Comparison of ENCODE assay signal across 20 cellular contexts in genomic region chr12:105256921-105257320, GRCh38. TPM values are rescaled to one million over a fixed set of nuclear protein-coding genes. Genes with fewer than 3 reads are reported as not detected.
A peak's percentile ranks its signal among the peaks of the same experiment; 100 is the strongest.
DNase-seq lines count a peak whose midpoint lies in the region; ATAC-seq, FAIRE-seq and TF ChIP-seq lines count a peak whose summit lies in the region.
"Had no signal": no experiment of that assay in that cellular context is flagged by ENCODE, and none has a peak within 500 bp of the region (broad histone marks: within the 10 kb centered on the region; RNA-seq: fewer than 3 reads in every experiment).

No MANE protein-coding gene starts in this region.

- H3K9me3 ChIP-seq in A549 = no peaks in the 10 kb centered on the region
- no peaks in the 10 kb centered on the region for H3K9me3 ChIP-seq in mammary epithelial cell (replicated peaks; ENCODE audit: insufficient read depth, low read length)
- no peaks in the 10 kb centered on the region for H3K9me3 ChIP-seq in psoas muscle
- H3K9me3 ChIP-seq: Peyer's patch, right atrium auricular region had no signal

- ATAC-seq in A549 (peak in 1 of 2 experiments; percentile 49; a peak in 3 of 6 replicates), psoas muscle (no peak), GM19328 (IDR thresholded peaks at IDR 0.05; ENCODE audit: unreplicated experiment) (no peak)
- ATAC-seq in activated CD4-positive, alpha-beta T cell treated with anti-CD3 and anti-CD28 coated beads for 36 hours = no peak
- ATAC-seq: left lobe of liver; naive thymus-derived CD4-positive, alpha-beta T cell had no signal

- no TSS peak for BruUV-seq in mammary epithelial cell (replicated peaks; lab: Mats Ljungman, UMichigan)

- no peaks in the 10 kb centered on the region for H3K36me3 Mint-ChIP-seq in activated CD4-positive, alpha-beta T cell treated with anti-CD3 and anti-CD28 coated beads for 36 hours (ENCODE audit: low read depth)
- H3K36me3 Mint-ChIP-seq: naive thymus-derived CD4-positive, alpha-beta T cell had no signal

- TF ChIP-seq EP300 in A549 (IDR thresholded peaks at IDR 0.05) = no peak

- DNase-seq in A549 (ENCODE audit: low read depth in 1 of 2, low spot score in 1 of 2) (no peak), HT1080 (ENCODE audit: low read depth) (peak; percentile 47), mammary epithelial cell (no peak), myocyte (ENCODE audit: low read depth) (peak; percentile 33), psoas muscle (no peak), NCI-H524 treated with DMSO at 0.1 percent for 48 hours (lab: John Stamatoyannopoulos, UW) (no peak)
- DNase-seq in activated CD4-positive, alpha-beta T cell treated with anti-CD3 and anti-CD28 coated beads for 36 hours = no peak
- DNase-seq: DMS79; hypothalamus; KG1; naive thymus-derived CD4-positive, alpha-beta T cell; NCI-H526; Peyer's patch had no signal

- peaks cover 5% of the 10 kb centered on the region for H3K4me1 Mint-ChIP-seq in activated CD4-positive, alpha-beta T cell treated with anti-CD3 and anti-CD28 coated beads for 36 hours

- H3K4me2 ChIP-seq in A549 (peak overlapping the region; percentile 49), mammary epithelial cell (ENCODE audit: insufficient read depth, low read depth, low read length) (peak overlapping the region; percentile 8)

- H3K27me3 Mint-ChIP-seq in activated CD4-positive, alpha-beta T cell treated with anti-CD3 and anti-CD28 coated beads for 36 hours = peaks cover 4% of the 10 kb centered on the region

- no peak overlapping the region for H3K4me3 ChIP-seq in A549
- H3K4me3 ChIP-seq in mammary epithelial cell (replicated peaks in 1 of 3; ENCODE audit: insufficient read depth in 1 of 3, low read depth in 2 of 3, low read length in 3 of 3) = no peak overlapping the region
- no peak overlapping the region for H3K4me3 ChIP-seq in psoas muscle
- H3K4me3 ChIP-seq: cardiac muscle cell, Peyer's patch, right atrium auricular region had no signal

- no peak overlapping the region for H3K4me3 Mint-ChIP-seq in activated CD4-positive, alpha-beta T cell treated with anti-CD3 and anti-CD28 coated beads for 36 hours
- H3K4me3 Mint-ChIP-seq: naive thymus-derived CD4-positive, alpha-beta T cell had no signal

- H3K27ac Mint-ChIP-seq in activated CD4-positive, alpha-beta T cell treated with anti-CD3 and anti-CD28 coated beads for 36 hours = no peak overlapping the region

- no peak for FAIRE-seq in A549 (lab: Jason Lieb, UNC)
- FAIRE-seq: A204.1, endometrium, GM12891 had no signal

- no peak for TF ChIP-seq RAD21 in A549 (conservative IDR thresholded peaks at IDR 0.05 in 1 of 2, IDR thresholded peaks at IDR 0.05 in 1 of 2)

- H4K20me1 ChIP-seq in mammary epithelial cell (ENCODE audit: insufficient read depth, low read length) = no peaks in the 10 kb centered on the region

- 11% methylated on average over 3 of the region's 3 CpGs for WGBS in A549 (ENCODE audit: missing lambda C conversion rate)
- WGBS in mammary epithelial cell (ENCODE audit: low coverage, missing lambda C conversion rate) = 79% methylated on average over 3 of the region's 3 CpGs
- 71 to 87% (median 84%) methylated on average over 3 of the region's 3 CpGs for WGBS in psoas muscle, 3 donors

- H3K27ac ChIP-seq in A549 = peak overlapping the region; percentile 29 to 72; a peak in 3 of 6 replicates
- H3K27ac ChIP-seq in mammary epithelial cell (ENCODE audit: insufficient read depth, low read depth, low read length) = no peak overlapping the region
- no peak overlapping the region for H3K27ac ChIP-seq in psoas muscle
- H3K27ac ChIP-seq: cardiac muscle cell, right atrium auricular region had no signal

- no peak for TF ChIP-seq POLR2A in A549 (IDR thresholded peaks at IDR 0.05; ENCODE audit: low read length)

- H3K79me2 ChIP-seq in mammary epithelial cell (ENCODE audit: insufficient read depth, low read length) = no peaks in the 10 kb centered on the region

- H2AFZ ChIP-seq in mammary epithelial cell (ENCODE audit: low read depth, low read length) = no peak overlapping the region

- TF ChIP-seq CTCF in A549 (IDR thresholded peaks at IDR 0.05) (no peak), mammary epithelial cell (conservative IDR thresholded peaks at IDR 0.05 in 1 of 2, IDR thresholded peaks at IDR 0.05 in 1 of 2; ENCODE audit: extremely low read depth in 1 of 2, insufficient read depth in 1 of 2, low read depth in 1 of 2, low read length in 2 of 2) (no peak), psoas muscle (IDR thresholded peaks at IDR 0.05) (no peak)

- in situ Hi-C loops in mammary epithelial cell (cut with MboI; ENCODE audit: low sequenced_read_pairs in 2 of 2) = no loop called here

- intact Hi-C loops in mammary epithelial cell (cut with micrococcal nuclease) = no loop called here
- intact Hi-C loops in psoas muscle (cut with DNase I) = loop anchor here in 1 of 2 donors (5.0 kb wide), 1 partner anchor 750 kb away; no protein-coding TSS in a partner anchor
- intact Hi-C loops in activated CD4-positive, alpha-beta T cell treated with anti-CD3 and anti-CD28 coated beads for 36 hours (cut with DNase I, micrococcal nuclease) = no loop called here

- dilution Hi-C loops in mammary epithelial cell (cut with HindIII; ENCODE audit: low sequenced_read_pairs) = loop anchor here (5.0 to 10.0 kb wide), 3 partner anchors 35 to 75 kb away; partner anchors contain the start of gene C12orf75

- H3K27me3 ChIP-seq in mammary epithelial cell (ENCODE audit: insufficient read depth, low read length) (no peaks in the 10 kb centered on the region), psoas muscle (ENCODE audit: insufficient read depth in 3 of 3, low read length in 2 of 3) (no peaks in the 10 kb centered on the region)
- H3K27me3 ChIP-seq: cardiac muscle cell, Peyer's patch, right atrium auricular region had no signal

- H3K4me1 ChIP-seq in A549 = peaks cover 44% of the 10 kb centered on the region
- peaks cover 40% of the 10 kb centered on the region for H3K4me1 ChIP-seq in mammary epithelial cell (ENCODE audit: insufficient read depth, low read length)
- H3K4me1 ChIP-seq in psoas muscle = no peaks in the 10 kb centered on the region
- H3K4me1 ChIP-seq: Peyer's patch, right atrium auricular region had no signal

- no peaks in the 10 kb centered on the region for H3K36me3 ChIP-seq in mammary epithelial cell (ENCODE audit: insufficient read depth, low read length)
- H3K36me3 ChIP-seq in psoas muscle (ENCODE audit: insufficient read depth in 1 of 2, low read depth in 1 of 2) = no peaks in the 10 kb centered on the region
- H3K36me3 ChIP-seq: cardiac muscle cell, Peyer's patch, right atrium auricular region had no signal

- H3K9ac ChIP-seq in mammary epithelial cell (ENCODE audit: insufficient read depth, low read length) = no peak overlapping the region

- CTCF ChIA-PET in A549 (lab: Yijun Ruan, JAX) (interaction anchor here (1.1 to 1.5 kb wide), 2 partner anchors 22 to 32 kb away, joined by 3 to 5 read pairs; no protein-coding TSS in a partner anchor), mammary epithelial cell (lab: Charles Lee; ENCODE audit: low non-redundant PET) (no interaction called here)
- CTCF ChIA-PET in activated CD4-positive, alpha-beta T cell treated with anti-CD3 and anti-CD28 coated beads for 36 hours (lab: Charles Lee) = no interaction called here

- no peaks in the 10 kb centered on the region for H3K9me3 Mint-ChIP-seq in activated CD4-positive, alpha-beta T cell treated with anti-CD3 and anti-CD28 coated beads for 36 hours (ENCODE audit: low read depth)

- POLR2A ChIA-PET in A549 (lab: Yijun Ruan, JAX) = interaction anchor here (1.2 kb wide), 1 partner anchor 21 kb away, joined by 6 read pairs; the partner anchor contains the start of gene APPL2
- POLR2A ChIA-PET in activated CD4-positive, alpha-beta T cell treated with anti-CD3 and anti-CD28 coated beads for 36 hours (lab: Charles Lee) = no interaction called here

TF ChIP-seq in A549, 52 proteins besides CTCF, POLR2A, EP300 and RAD21:
- TF ChIP-seq ZSCAN20 (CRISPR knock-in tag; IDR thresholded peaks at IDR 0.05) (no peak), JUN (IDR thresholded peaks at IDR 0.05) (no peak), SMC3 (IDR thresholded peaks at IDR 0.05) (no peak), MAFK (IDR thresholded peaks at IDR 0.05; ENCODE audit: partially characterized antibody) (no peak)

RNA-seq across cellular contexts. Expression of gene APPL2, which starts 20.9 kb away (rescaled TPM):
- polyA plus RNA-seq in A549 (2011; rRNA removed) = 48.1 and 62.6 TPM in 2 replicates
- polyA plus RNA-seq in A549 (2012; cell fraction: cytosol; rRNA removed) = 19.2 and 22.1 TPM in 2 replicates
- polyA plus RNA-seq in A549 (2012; cell fraction: nucleus; rRNA removed) = 15.7 and 23.0 TPM in 2 replicates
- 21.7 to 25.8 TPM (median 24.1 TPM) in 3 replicates for polyA plus RNA-seq in A549 (2017; fragmentation: RNase III; extraction: RNeasy Plus Mini Kit Qiagen cat#74134 plus additional on column Dnase treatment)
- 34.5 and 37.0 TPM in 2 replicates for polyA minus RNA-seq in A549 (2011; rRNA and poly(A)+ RNA removed)
- 17.5 and 27.0 TPM in 2 replicates for total RNA-seq in HT1080 (2014; rRNA removed; shearing (Covaris generic))
- polyA plus RNA-seq in HT1080 (2015; cell fraction: cytosol; rRNA removed) = 32.0 and 38.8 TPM in 2 replicates
- polyA plus RNA-seq in HT1080 (2015; cell fraction: nucleus; rRNA removed) = 66.4 and 74.0 TPM in 2 replicates
- total RNA-seq in mammary epithelial cell = 10 to 100 TPM; 32.1 to 36.0 TPM
- polyA plus RNA-seq in mammary epithelial cell = 13.2 TPM
- polyA minus RNA-seq in mammary epithelial cell = 6.7 TPM
- 20.4 and 26.1 TPM in 2 replicates for total RNA-seq in myocyte
- polyA plus RNA-seq in myocyte (2012) = 35.6 TPM
- total RNA-seq in psoas muscle = 10 to 100 TPM in 3 of 4 donors, 1 to 10 TPM in 1; 9.7 to 14.8 (median 11.6) TPM
- 10 to 100 TPM in 1 of 3 donors, 1 to 10 TPM in 2; 7.3 to 14.2 (median 9.0) TPM for polyA plus RNA-seq in psoas muscle
- 10 to 100 TPM; 13.9 to 17.2 TPM for total RNA-seq in activated CD4-positive, alpha-beta T cell treated with anti-CD3 and anti-CD28 coated beads for 36 hours

Comparison
In these comparisons a context has a peak if more than half of its experiments do, and no peak if none do; other contexts are left out.
1. DNase-seq: peak in HT1080 (single experiment) and myocyte (single experiment); none in A549 (0 of 2), mammary epithelial cell (single experiment), psoas muscle (0 of 2), activated CD4-positive, alpha-beta T cell treated with anti-CD3 and anti-CD28 coated beads for 36 hours (single experiment) and NCI-H524 treated with DMSO at 0.1 percent for 48 hours (single experiment).
2. H3K27ac ChIP-seq: peak in A549 (2 of 2); none in mammary epithelial cell (single experiment) and psoas muscle (single experiment).